In genomic region chr2:86031606-86032005, GRCh38 we compare ENCODE assay signal across 14 cellular contexts.
"Had no signal": no experiment of that assay in that cellular context is flagged by ENCODE, and none has a peak within 500 bp of the region (broad histone marks: within the 10 kb centered on the region; RNA-seq: fewer than 3 reads in every experiment).

No MANE protein-coding gene starts in this region.

- H3K4me3 ChIP-seq: cardiac muscle cell, dorsolateral prefrontal cortex, gastroesophageal sphincter, heart right ventricle, sigmoid colon had no signal

- DNase-seq: activated CD4-positive, alpha-beta T cell treated with anti-CD3 and anti-CD28 coated beads, Interleukin-2, amount 50 U/mL, for 48 hours; activated CD4-positive, CD25-positive, alpha-beta regulatory T cell treated with anti-CD3 and anti-CD28 coated beads, Interleukin-2, amount 50 U/mL, for 72 hours; activated gamma-delta T cell treated with Interleukin-2 at 50 U/mL for 16 hours; activated T-cell treated with anti-CD3 and anti-CD28 coated beads, Interleukin-2, amount 50 U/mL, for 48 hours; heart right ventricle; sigmoid colon; stimulated activated CD4-positive, alpha-beta T cell treated with anti-CD3 and anti-CD28 coated beads, Interleukin-1b, Interleukin-23, amount 100 ng/mL, for 48 hours; substantia nigra; T-helper 1 cell; trophoblast cell had no signal

- H3K27ac ChIP-seq: cardiac muscle cell, gastroesophageal sphincter, heart right ventricle, sigmoid colon had no signal

- ATAC-seq: gastroesophageal sphincter, heart right ventricle, SK-N-SH treated with all-trans-retinoic acid at 6 μM for 48 hours had no signal

- H3K9me3 ChIP-seq: gastroesophageal sphincter, heart right ventricle, sigmoid colon had no signal

- H3K27me3 ChIP-seq: cardiac muscle cell, dorsolateral prefrontal cortex, gastroesophageal sphincter, heart right ventricle, sigmoid colon had no signal
